ENCODE assay signal across 26 cellular contexts in the genomic region with DNA sequence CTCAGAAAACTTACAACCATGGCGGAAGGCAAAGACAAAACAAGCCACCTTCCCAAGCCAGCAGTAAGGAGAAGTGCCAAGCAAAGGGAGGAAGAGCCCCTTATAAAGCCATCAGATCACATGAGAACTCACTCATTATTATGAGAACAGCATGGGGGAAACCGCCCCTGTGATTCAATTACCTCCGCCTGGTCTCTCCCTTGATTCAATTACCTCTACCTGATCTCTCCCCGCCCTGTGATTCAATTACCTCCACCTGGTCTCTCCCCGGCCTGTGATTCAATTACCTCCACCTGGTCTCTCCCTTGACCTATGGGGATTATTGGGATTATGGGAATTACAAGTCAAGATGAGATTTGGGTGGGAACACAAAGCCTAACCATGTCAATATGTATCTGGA.
"Had no signal": no experiment of that assay in that cellular context is flagged by ENCODE, and none has a peak within 500 bp of the region (broad histone marks: within the 10 kb centered on the region; RNA-seq: fewer than 3 reads in every experiment).

No MANE protein-coding gene starts in this region.

- H3K9me3 Mint-ChIP-seq: activated CD8-positive, alpha-beta T cell treated with anti-CD3 and anti-CD28 coated beads for 36 hours; activated T-helper 17 cell treated with anti-CD3 and anti-CD28 coated beads, Interleukin-2, amount 50 U/mL, for 72 hours; stimulated activated naive B cell treated with anti-CD40 and anti-IgM and Interleukin-4, amounts not matched to agents 10 μg/mL and 1 μg/mL and 100 μg/mL, for 72 hours had no signal

- H3K27me3 ChIP-seq: stomach, thyroid gland, upper lobe of left lung, vagina had no signal

- H3K9me3 ChIP-seq: left ventricle myocardium inferior, mucosa of descending colon, stomach, thyroid gland, upper lobe of left lung, vagina had no signal

- H3K4me1 Mint-ChIP-seq: activated B cell treated with CpG ODN at 0.5 μM for 24 hours; activated naive CD4-positive, alpha-beta T cell treated with anti-CD3 and anti-CD28 coated beads, Interleukin-2, amount 50 U/mL, for 24 hours; activated T-helper 17 cell treated with anti-CD3 and anti-CD28 coated beads, Interleukin-2, amount 50 U/mL, for 72 hours; central memory CD8-positive, alpha-beta T cell; stimulated activated naive B cell treated with anti-CD40 and anti-IgM and Interleukin-4, amounts not matched to agents 10 μg/mL and 1 μg/mL and 100 μg/mL, for 72 hours had no signal

- FAIRE-seq: bronchial epithelial cell, colon, frontal cortex, islet of Langerhans had no signal

- H3K4me1 ChIP-seq: left ventricle myocardium inferior, stomach, thyroid gland, upper lobe of left lung, vagina had no signal

- ATAC-seq: activated CD8-positive, alpha-beta T cell treated with anti-CD3 and anti-CD28 coated beads for 36 hours; activated T-cell treated with anti-CD3 and anti-CD28 coated beads, Interleukin-2, amount 50 U/mL, for 4 hours; activated T-helper 17 cell treated with anti-CD3 and anti-CD28 coated beads, Interleukin-2, amount 50 U/mL, for 72 hours; mucosa of descending colon; natural killer cell treated with Interleukin-12 subunit alpha and Interleukin-12 subunit beta and Interleukin-15 and Interleukin-18, amount 100 ng/mL, for 72 hours; right cardiac atrium; stimulated activated naive B cell treated with anti-CD40 and anti-IgM and Interleukin-4, amounts not matched to agents 10 μg/mL and 1 μg/mL and 100 μg/mL, for 72 hours had no signal

- H3K27me3 Mint-ChIP-seq: activated B cell treated with CpG ODN at 0.5 μM for 24 hours; activated CD8-positive, alpha-beta T cell treated with anti-CD3 and anti-CD28 coated beads for 36 hours; activated naive CD4-positive, alpha-beta T cell treated with anti-CD3 and anti-CD28 coated beads, Interleukin-2, amount 50 U/mL, for 24 hours; activated T-helper 17 cell treated with anti-CD3 and anti-CD28 coated beads, Interleukin-2, amount 50 U/mL, for 72 hours; central memory CD8-positive, alpha-beta T cell; natural killer cell treated with Interleukin-12 subunit alpha and Interleukin-12 subunit beta and Interleukin-15 and Interleukin-18, amount 100 ng/mL, for 72 hours; stimulated activated naive B cell treated with anti-CD40 and anti-IgM and Interleukin-4, amounts not matched to agents 10 μg/mL and 1 μg/mL and 100 μg/mL, for 72 hours had no signal

- H3K4me3 Mint-ChIP-seq: activated B cell treated with CpG ODN at 0.5 μM for 24 hours; activated CD8-positive, alpha-beta T cell treated with anti-CD3 and anti-CD28 coated beads for 36 hours; activated naive CD4-positive, alpha-beta T cell treated with anti-CD3 and anti-CD28 coated beads, Interleukin-2, amount 50 U/mL, for 24 hours; activated T-cell treated with anti-CD3 and anti-CD28 coated beads, Interleukin-2, amount 50 U/mL, for 4 hours; activated T-helper 17 cell treated with anti-CD3 and anti-CD28 coated beads, Interleukin-2, amount 50 U/mL, for 72 hours; central memory CD8-positive, alpha-beta T cell; natural killer cell treated with Interleukin-12 subunit alpha and Interleukin-12 subunit beta and Interleukin-15 and Interleukin-18, amount 100 ng/mL, for 72 hours; stimulated activated naive B cell treated with anti-CD40 and anti-IgM and Interleukin-4, amounts not matched to agents 10 μg/mL and 1 μg/mL and 100 μg/mL, for 72 hours had no signal

- H3K4me3 ChIP-seq: left ventricle myocardium inferior, lung, mucosa of descending colon, stomach, thyroid gland, upper lobe of left lung, vagina had no signal

- H3K27ac ChIP-seq: left ventricle myocardium inferior, stomach, thyroid gland, upper lobe of left lung, vagina had no signal

- H3K36me3 ChIP-seq: left ventricle myocardium inferior, stomach, thyroid gland, upper lobe of left lung, vagina had no signal

- H3K36me3 Mint-ChIP-seq: activated naive CD4-positive, alpha-beta T cell treated with anti-CD3 and anti-CD28 coated beads, Interleukin-2, amount 50 U/mL, for 24 hours; natural killer cell treated with Interleukin-12 subunit alpha and Interleukin-12 subunit beta and Interleukin-15 and Interleukin-18, amount 100 ng/mL, for 72 hours; stimulated activated naive B cell treated with anti-CD40 and anti-IgM and Interleukin-4, amounts not matched to agents 10 μg/mL and 1 μg/mL and 100 μg/mL, for 72 hours had no signal

- H3K27ac Mint-ChIP-seq: activated B cell treated with CpG ODN at 0.5 μM for 24 hours; activated CD8-positive, alpha-beta T cell treated with anti-CD3 and anti-CD28 coated beads for 36 hours; activated naive CD4-positive, alpha-beta T cell treated with anti-CD3 and anti-CD28 coated beads, Interleukin-2, amount 50 U/mL, for 24 hours; activated T-helper 17 cell treated with anti-CD3 and anti-CD28 coated beads, Interleukin-2, amount 50 U/mL, for 72 hours; natural killer cell treated with Interleukin-12 subunit alpha and Interleukin-12 subunit beta and Interleukin-15 and Interleukin-18, amount 100 ng/mL, for 72 hours; stimulated activated naive B cell treated with anti-CD40 and anti-IgM and Interleukin-4, amounts not matched to agents 10 μg/mL and 1 μg/mL and 100 μg/mL, for 72 hours had no signal

- DNase-seq: activated B cell treated with CpG ODN at 0.5 μM for 24 hours; activated CD4-positive, alpha-beta T cell treated with anti-CD3 and anti-CD28 coated beads, Interleukin-2, amount 50 U/mL, for 1 hour; activated CD8-positive, alpha-beta T cell treated with anti-CD3 and anti-CD28 coated beads for 36 hours; activated gamma-delta T cell treated with Interleukin-2 at 50 U/mL for 16 hours; activated T-cell treated with anti-CD3 and anti-CD28 coated beads, Interleukin-2, amount 50 U/mL, for 4 hours; dermis blood vessel endothelial cell; effector CD4-positive, alpha-beta T cell; left ventricle myocardium inferior; mucosa of descending colon; right cardiac atrium; stimulated activated CD4-positive, alpha-beta T cell treated with anti-CD3 and anti-CD28 coated beads, Interleukin-15, amount 100 ng/mL, for 24 hours; stimulated activated CD4-positive, alpha-beta T cell treated with anti-CD3 and anti-CD28 coated beads, Interleukin-2, amount 100 ng/mL, for 24 hours; stimulated activated naive B cell treated with anti-CD40 and anti-IgM and Interleukin-4, amounts not matched to agents 10 μg/mL and 1 μg/mL and 100 μg/mL, for 72 hours; stomach; thyroid gland; upper lobe of left lung had no signal
